18 cellular contexts compared by ENCODE assay signal in the genomic region with DNA sequence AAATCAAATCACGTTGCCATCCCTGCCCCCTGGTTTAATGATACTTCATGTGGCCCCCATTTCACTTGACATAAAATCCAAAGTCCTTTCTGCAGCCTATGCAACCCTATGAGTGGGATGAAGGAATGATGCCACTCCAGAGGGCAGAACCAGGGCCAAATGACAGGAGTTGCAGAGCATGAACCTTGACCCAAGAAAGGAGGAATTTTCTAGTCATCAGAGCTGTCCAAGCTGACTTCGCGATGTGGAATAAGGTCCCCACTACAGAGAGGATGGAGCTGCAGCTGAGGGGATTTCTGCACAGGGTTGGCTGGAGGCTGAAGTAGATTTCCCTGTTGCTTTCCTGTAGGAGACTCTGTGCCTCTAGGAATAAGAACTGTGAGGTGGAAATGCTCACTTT. TPM values are rescaled to one million over a fixed set of nuclear protein-coding genes. Genes with fewer than 3 reads are reported as not detected.
DNase-seq lines count a peak whose midpoint lies in the region; ATAC-seq and TF ChIP-seq lines count a peak whose summit lies in the region.
"Had no signal": no experiment of that assay in that cellular context is flagged by ENCODE, and none has a peak within 500 bp of the region (broad histone marks: within the 10 kb centered on the region; RNA-seq: fewer than 3 reads in every experiment).

No MANE protein-coding gene starts in this region.

- ATAC-seq in right cardiac atrium (no peak), upper lobe of right lung (no peak)
- ATAC-seq: A549; CD8-positive, alpha-beta T cell; GM23338 had no signal

- peak; percentile 12 for DNase-seq in cardiac septum (ENCODE audit: low spot score)
- no peak for DNase-seq in right cardiac atrium
- DNase-seq in coronary artery (ENCODE audit: low spot score): peak; percentile 55
- no peak for DNase-seq in endothelial cell (ENCODE audit: low spot score)
- DNase-seq in upper lobe of right lung: peak; percentile 13
- DNase-seq in smooth muscle cell (lab: John Stamatoyannopoulos, UW; ENCODE audit: unreplicated experiment): no peak
- no peak for DNase-seq in uterus
- no peak for DNase-seq in NOMO-1 treated with DMSO at 0.1 percent for 48 hours (lab: John Stamatoyannopoulos, UW; ENCODE audit: unreplicated experiment)
- DNase-seq: AML-193, Calu3, DMS79 treated with DMSO at 0.1 percent for 48 hours, GF-D8 had no signal

- peak overlapping the region; percentile 16 for H3K27ac Mint-ChIP-seq in endothelial cell (ENCODE audit: unreplicated experiment)
- H3K27ac Mint-ChIP-seq: CD8-positive, alpha-beta T cell; GM23338 had no signal

- TF ChIP-seq CTCF in coronary artery (IDR thresholded peaks at IDR 0.05): no peak
- no peak for TF ChIP-seq CTCF in endothelial cell (IDR thresholded peaks at IDR 0.05; ENCODE audit: unreplicated experiment)
- TF ChIP-seq CTCF in upper lobe of right lung (IDR thresholded peaks at IDR 0.05): no peak
- TF ChIP-seq CTCF in smooth muscle cell (IDR thresholded peaks at IDR 0.05; ENCODE audit: borderline replicate concordance, insufficient read depth, poor library complexity, severe bottlenecking): no peak
- no peak for TF ChIP-seq CTCF in uterus (IDR thresholded peaks at IDR 0.05)

- H3K4me3 ChIP-seq in right cardiac atrium (ENCODE audit: low read length) (no peak overlapping the region), coronary artery (no peak overlapping the region), upper lobe of right lung (no peak overlapping the region), smooth muscle cell (no peak overlapping the region), uterus (no peak overlapping the region)
- H3K4me3 ChIP-seq: A549, GM23338 had no signal

- H3K27ac ChIP-seq in right cardiac atrium (ENCODE audit: low read length): no peak overlapping the region
- H3K27ac ChIP-seq in coronary artery: no peak overlapping the region
- no peak overlapping the region for H3K27ac ChIP-seq in upper lobe of right lung
- H3K27ac ChIP-seq in smooth muscle cell (ENCODE audit: low read depth): no peak overlapping the region
- no peak overlapping the region for H3K27ac ChIP-seq in uterus
- H3K27ac ChIP-seq: 22Rv1, A549, C4-2B, HL-60 had no signal

- no peaks in the 10 kb centered on the region for H3K4me1 ChIP-seq in right cardiac atrium (ENCODE audit: control insufficient read depth, insufficient read depth, low read length)
- H3K4me1 ChIP-seq in upper lobe of right lung: peaks cover 6% of the 10 kb centered on the region
- H3K4me1 ChIP-seq in smooth muscle cell (ENCODE audit: low read depth): no peaks in the 10 kb centered on the region
- peaks cover 0 to 3% of the 10 kb centered on the region in 2 donors for H3K4me1 ChIP-seq in uterus
- H3K4me1 ChIP-seq: A549 had no signal

- no peak overlapping the region for H3K4me3 Mint-ChIP-seq in endothelial cell (ENCODE audit: unreplicated experiment)
- H3K4me3 Mint-ChIP-seq: CD8-positive, alpha-beta T cell; GM23338 had no signal

- H3K9ac ChIP-seq in smooth muscle cell (ENCODE audit: low read depth): no peak overlapping the region

- H3K36me3 ChIP-seq in upper lobe of right lung (no peaks in the 10 kb centered on the region), smooth muscle cell (ENCODE audit: low read depth) (no peaks in the 10 kb centered on the region), uterus (no peaks in the 10 kb centered on the region)

- WGBS in right cardiac atrium: 76% methylated on average over 3 of the region's 3 CpGs
- 93% methylated on average over 3 of the region's 3 CpGs for WGBS in smooth muscle cell (ENCODE audit: low lambda C conversion rate)

- H2AFZ ChIP-seq in smooth muscle cell (ENCODE audit: low read depth): no peak overlapping the region
- H2AFZ ChIP-seq: GM23338 had no signal

- H3K36me3 Mint-ChIP-seq in endothelial cell (ENCODE audit: low read depth, unreplicated experiment): no peaks in the 10 kb centered on the region
- H3K36me3 Mint-ChIP-seq: CD8-positive, alpha-beta T cell had no signal

- H3K9me3 Mint-ChIP-seq in endothelial cell (ENCODE audit: unreplicated experiment): no peaks in the 10 kb centered on the region
- H3K9me3 Mint-ChIP-seq: CD8-positive, alpha-beta T cell; GM23338 had no signal

- H3K4me2 ChIP-seq in smooth muscle cell: no peak overlapping the region
- H3K4me2 ChIP-seq: A549, GM23338 had no signal

- H3K79me2 ChIP-seq in smooth muscle cell (ENCODE audit: low read depth): no peaks in the 10 kb centered on the region

- peaks cover 2% of the 10 kb centered on the region for H3K27me3 Mint-ChIP-seq in endothelial cell (ENCODE audit: unreplicated experiment)

- no peaks in the 10 kb centered on the region for H4K20me1 ChIP-seq in smooth muscle cell (ENCODE audit: low read depth)

- no peak for TF ChIP-seq POLR2A in uterus (IDR thresholded peaks at IDR 0.05)

- H3K27me3 ChIP-seq in right cardiac atrium (ENCODE audit: control insufficient read depth, insufficient read depth): no peaks in the 10 kb centered on the region
- H3K27me3 ChIP-seq in upper lobe of right lung: peaks cover 19% of the 10 kb centered on the region
- H3K27me3 ChIP-seq in smooth muscle cell (ENCODE audit: low read depth): peaks cover 10% of the 10 kb centered on the region
- no peaks in the 10 kb centered on the region for H3K27me3 ChIP-seq in uterus

- H3K4me1 Mint-ChIP-seq in endothelial cell (ENCODE audit: unreplicated experiment): peaks cover 7% of the 10 kb centered on the region

- H3K9me3 ChIP-seq in right cardiac atrium (ENCODE audit: control insufficient read depth, low read length) (no peaks in the 10 kb centered on the region), upper lobe of right lung (no peaks in the 10 kb centered on the region), smooth muscle cell (replicated peaks; ENCODE audit: low read depth) (no peaks in the 10 kb centered on the region), uterus (no peaks in the 10 kb centered on the region)
- H3K9me3 ChIP-seq: A549 had no signal

- H3F3A ChIP-seq in smooth muscle cell (ENCODE audit: low read depth): no peaks in the 10 kb centered on the region

- intact Hi-C loops in cardiac septum (cut with DNase I) (no loop called here), right cardiac atrium (cut with DNase I) (loop anchor here in 2 of 4 donors (10.0 kb wide), 2 partner anchors 131 to 171 kb away; partner anchors contain the start of gene THPO (in 1 of the 2)), upper lobe of right lung (cut with DNase I) (no loop called here), uterus (cut with DNase I; ENCODE audit: low total_unique reads) (loop anchor here (10.0 kb wide), 1 partner anchor 171 kb away; the partner anchor contains the start of gene THPO)

RNA-seq across cellular contexts. Expression of gene EPHB3, which starts 15.8 kb away (rescaled TPM):
- total RNA-seq in cardiac septum (3.6 TPM), right cardiac atrium (1 to 10 TPM; 1.3 to 3.4 (median 2.9) TPM), endothelial cell (ENCODE audit: unreplicated experiment) (4.3 TPM), upper lobe of right lung (7.8 TPM), smooth muscle cell (9.9 and 11.1 TPM in 2 replicates), uterus (10 to 100 TPM in 2 of 4 donors, 1 to 10 TPM in 2; 2.0 to 70.2 (median 19.7) TPM)
- polyA plus RNA-seq in right cardiac atrium (0.52 TPM), smooth muscle cell (23.1 and 31.6 TPM in 2 replicates)
- total RNA-seq: CD8-positive, alpha-beta T cell had no signal

Comparison
In these comparisons a context has a peak if more than half of its experiments do, and no peak if none do; other contexts are left out.
1. DNase-seq: peak in cardiac septum (single experiment), coronary artery (single experiment) and upper lobe of right lung (single experiment); none in right cardiac atrium (0 of 3), endothelial cell (single experiment), smooth muscle cell (single experiment), uterus (0 of 2) and NOMO-1 treated with DMSO at 0.1 percent for 48 hours (single experiment).